ENCODE assay signal across 35 cellular contexts in genomic region chr3:115110830-115111229, GRCh38.
"Had no signal": no experiment of that assay in that cellular context is flagged by ENCODE, and none has a peak within 500 bp of the region (broad histone marks: within the 10 kb centered on the region; RNA-seq: fewer than 3 reads in every experiment).

No MANE protein-coding gene starts in this region.

- H3K4me3 ChIP-seq: adrenal gland, body of pancreas, breast epithelium had no signal

- H3K27me3 ChIP-seq: adrenal gland, body of pancreas, brain microvascular endothelial cell, breast epithelium had no signal

- ATAC-seq: activated CD4-positive, alpha-beta T cell treated with anti-CD3 and anti-CD28 coated beads for 36 hours; activated CD4-positive, CD25-positive, alpha-beta regulatory T cell treated with anti-CD3 and anti-CD28 coated beads, Interleukin-2, amount 50 U/mL, for 24 hours; activated CD8-positive, alpha-beta T cell treated with anti-CD3 and anti-CD28 coated beads for 36 hours; activated naive CD4-positive, alpha-beta T cell treated with anti-CD3 and anti-CD28 coated beads, Interleukin-2, amount 50 U/mL, for 72 hours; activated T-cell treated with anti-CD3 and anti-CD28 coated beads, Interleukin-2, amount 50 U/mL, for 4 hours; activated T-cell treated with anti-CD3 and anti-CD28 coated beads, Interleukin-2, amount 50 U/mL, for 72 hours; activated T-helper 17 cell treated with anti-CD3 and anti-CD28 coated beads, Interleukin-2, amount 50 U/mL, for 72 hours; body of pancreas had no signal

- H3K36me3 ChIP-seq: adrenal gland, brain microvascular endothelial cell, breast epithelium had no signal

- H3K4me1 Mint-ChIP-seq: activated CD4-positive, alpha-beta T cell treated with anti-CD3 and anti-CD28 coated beads, Interleukin-2, amount 10 ng/mL, durations not matched to agents 7 days and 5 days had no signal

- H3K27ac ChIP-seq: adrenal gland, body of pancreas, brain microvascular endothelial cell, breast epithelium, VCaP had no signal

- H3K9me3 ChIP-seq: adrenal gland, body of pancreas, breast epithelium had no signal

- H3K27me3 Mint-ChIP-seq: activated CD4-positive, alpha-beta T cell treated with anti-CD3 and anti-CD28 coated beads for 36 hours; activated CD4-positive, alpha-beta T cell treated with anti-CD3 and anti-CD28 coated beads, Interleukin-2, amount 10 ng/mL, durations not matched to agents 7 days and 5 days; activated CD8-positive, alpha-beta T cell treated with anti-CD3 and anti-CD28 coated beads for 36 hours; activated naive CD8-positive, alpha-beta T cell treated with anti-CD3 and anti-CD28 coated beads for 36 hours; activated T-helper 17 cell treated with anti-CD3 and anti-CD28 coated beads, Interleukin-2, amount 50 U/mL, for 72 hours had no signal

- H3K27ac Mint-ChIP-seq: activated CD4-positive, alpha-beta T cell treated with anti-CD3 and anti-CD28 coated beads for 36 hours; activated CD4-positive, alpha-beta T cell treated with anti-CD3 and anti-CD28 coated beads, Interleukin-2, amount 10 ng/mL, durations not matched to agents 7 days and 5 days; activated CD8-positive, alpha-beta T cell treated with anti-CD3 and anti-CD28 coated beads for 36 hours; activated naive CD4-positive, alpha-beta T cell treated with anti-CD3 and anti-CD28 coated beads for 36 hours; activated naive CD4-positive, alpha-beta T cell treated with anti-CD3 and anti-CD28 coated beads, Interleukin-2, amount 50 U/mL, for 72 hours; activated naive CD8-positive, alpha-beta T cell treated with anti-CD3 and anti-CD28 coated beads for 36 hours; activated T-cell treated with anti-CD3 and anti-CD28 coated beads, Interleukin-2, amount 50 U/mL, for 72 hours; activated T-helper 1 cell treated with anti-CD3 and anti-CD28 coated beads, Interleukin-12 subunit alpha, Interleukin-12 subunit beta, Interleukin-2, Interleukin-4 antibody, amounts not matched to agents 30 ng/mL and 10 ng/mL and 1 ng/mL, durations not matched to agents 14 hours and 24 hours and 36 hours; activated T-helper 17 cell treated with anti-CD3 and anti-CD28 coated beads, Interleukin-2, amount 50 U/mL, for 72 hours; T-helper 1 cell treated with Interleukin-12 subunit alpha and Interleukin-12 subunit beta and Interleukin-4 antibody, amounts not matched to agents 30 μg/mL and 1 μg/mL, for 36 hours; T-helper 2 cell treated with Interferon-gamma antibody and Interleukin-4, amounts not matched to agents 5 μg/mL and 100 μg/mL, for 36 hours had no signal

- DNase-seq: activated CD4-positive, alpha-beta T cell treated with anti-CD3 and anti-CD28 coated beads for 1 hour; activated CD4-positive, alpha-beta T cell treated with anti-CD3 and anti-CD28 coated beads for 36 hours; activated CD4-positive, alpha-beta T cell treated with anti-CD3 and anti-CD28 coated beads for 48 hours; activated CD4-positive, alpha-beta T cell treated with anti-CD3 and anti-CD28 coated beads, Interleukin-2, amount 10 ng/mL, durations not matched to agents 7 days and 5 days; activated CD4-positive, alpha-beta T cell treated with anti-CD3 and anti-CD28 coated beads, Interleukin-2, amount 50 U/mL, for 48 hours; activated CD4-positive, CD25-positive, alpha-beta regulatory T cell; activated CD8-positive, alpha-beta memory T cell treated with anti-CD3 and anti-CD28 coated beads, Interleukin-2, amount 50 U/mL, for 4 hours; activated CD8-positive, alpha-beta T cell treated with anti-CD3 and anti-CD28 coated beads for 36 hours; activated effector memory CD4-positive, alpha-beta T cell treated with anti-CD3 and anti-CD28 coated beads, Interleukin-2, amount 50 U/mL, for 16 hours; activated gamma-delta T cell treated with Interleukin-2 at 50 U/mL for 16 hours; activated naive CD4-positive, alpha-beta T cell; activated naive CD4-positive, alpha-beta T cell treated with anti-CD3 and anti-CD28 coated beads for 36 hours; activated naive CD4-positive, alpha-beta T cell treated with anti-CD3 and anti-CD28 coated beads, Interleukin-2, amount 50 U/mL, for 16 hours; activated naive CD8-positive, alpha-beta T cell treated with anti-CD3 and anti-CD28 coated beads for 36 hours; activated T-cell treated with anti-CD3 and anti-CD28 coated beads for 4 hours; activated T-cell treated with anti-CD3 and anti-CD28 coated beads, Interleukin-2, amount 50 U/mL, for 1 hour; activated T-cell treated with anti-CD3 and anti-CD28 coated beads, Interleukin-2, amount 50 U/mL, for 4 hours; activated T-cell treated with anti-CD3 and anti-CD28 coated beads, Interleukin-2, amount 50 U/mL, for 72 hours; adrenal gland; amniotic stem cell; aorta; body of pancreas; brain microvascular endothelial cell; central memory CD4-positive, alpha-beta T cell; T-helper 1 cell; T-helper 2 cell; T-helper 9 cell had no signal

- H3K9me3 Mint-ChIP-seq: activated naive CD4-positive, alpha-beta T cell treated with anti-CD3 and anti-CD28 coated beads for 36 hours; activated T-cell treated with anti-CD3 and anti-CD28 coated beads, Interleukin-2, amount 50 U/mL, for 4 hours; activated T-helper 1 cell treated with anti-CD3 and anti-CD28 coated beads, Interleukin-12 subunit alpha, Interleukin-12 subunit beta, Interleukin-2, Interleukin-4 antibody, amounts not matched to agents 30 ng/mL and 10 ng/mL and 1 ng/mL, durations not matched to agents 14 hours and 24 hours and 36 hours; activated T-helper 17 cell treated with anti-CD3 and anti-CD28 coated beads, Interleukin-2, amount 50 U/mL, for 72 hours; T-helper 2 cell treated with Interferon-gamma antibody and Interleukin-4, amounts not matched to agents 5 μg/mL and 100 μg/mL, for 36 hours had no signal

- H3K4me1 ChIP-seq: adrenal gland, breast epithelium had no signal

- H3K4me3 Mint-ChIP-seq: activated CD4-positive, alpha-beta T cell treated with anti-CD3 and anti-CD28 coated beads for 36 hours; activated CD4-positive, alpha-beta T cell treated with anti-CD3 and anti-CD28 coated beads, Interleukin-2, amount 10 ng/mL, durations not matched to agents 7 days and 5 days; activated CD8-positive, alpha-beta T cell treated with anti-CD3 and anti-CD28 coated beads for 36 hours; activated naive CD4-positive, alpha-beta T cell treated with anti-CD3 and anti-CD28 coated beads for 36 hours; activated naive CD8-positive, alpha-beta T cell treated with anti-CD3 and anti-CD28 coated beads for 36 hours; activated T-cell treated with anti-CD3 and anti-CD28 coated beads, Interleukin-2, amount 50 U/mL, for 4 hours; activated T-cell treated with anti-CD3 and anti-CD28 coated beads, Interleukin-2, amount 50 U/mL, for 72 hours; activated T-helper 1 cell treated with anti-CD3 and anti-CD28 coated beads, Interleukin-12 subunit alpha, Interleukin-12 subunit beta, Interleukin-2, Interleukin-4 antibody, amounts not matched to agents 30 ng/mL and 10 ng/mL and 1 ng/mL, durations not matched to agents 14 hours and 24 hours and 36 hours; activated T-helper 17 cell treated with anti-CD3 and anti-CD28 coated beads, Interleukin-2, amount 50 U/mL, for 72 hours; T-helper 1 cell treated with Interleukin-12 subunit alpha and Interleukin-12 subunit beta and Interleukin-4 antibody, amounts not matched to agents 30 μg/mL and 1 μg/mL, for 36 hours; T-helper 2 cell treated with Interferon-gamma antibody and Interleukin-4, amounts not matched to agents 5 μg/mL and 100 μg/mL, for 36 hours had no signal
